In genomic region chr6:3252861-3253596, GRCh38 we compare ENCODE assay signal across 21 cellular contexts. TPM values are rescaled to one million over a fixed set of nuclear protein-coding genes. Genes with fewer than 3 reads are reported as not detected.
"Had no signal": no experiment of that assay in that cellular context is flagged by ENCODE, and none has a peak within 500 bp of the region (broad histone marks: within the 10 kb centered on the region; RNA-seq: fewer than 3 reads in every experiment).

No MANE protein-coding gene starts in this region.

- FAIRE-seq: islet of Langerhans, small intestine, TTC549 had no signal

- H3K9me3 ChIP-seq: ascending aorta, right atrium auricular region, transverse colon had no signal

- H3K4me3 ChIP-seq: ascending aorta, dorsolateral prefrontal cortex, right atrium auricular region, transverse colon had no signal

- H3K36me3 ChIP-seq: ascending aorta, right atrium auricular region, transverse colon had no signal

- DNase-seq: activated CD4-positive, alpha-beta T cell treated with anti-CD3 and anti-CD28 coated beads for 48 hours; activated naive CD4-positive, alpha-beta T cell treated with Interleukin-2 at 50 U/mL for 16 hours; activated naive CD8-positive, alpha-beta T cell treated with anti-CD3 and anti-CD28 coated beads, Interleukin-2, amount 50 U/mL, for 24 hours; dorsolateral prefrontal cortex; endodermal cell; mesendoderm; nucleus accumbens; small intestine; stimulated activated CD4-positive, alpha-beta T cell treated with anti-CD3 and anti-CD28 coated beads, Interleukin-4, amount 100 ng/mL, for 4 hours; stimulated activated CD8-positive, alpha-beta memory T cell treated with anti-CD3 and anti-CD28 coated beads, Interleukin-4, amount 100 ng/mL, for 48 hours; stimulated activated naive CD4-positive, alpha-beta T cell treated with Interleukin-2 at 50 U/mL for 16 hours; substantia nigra; T-helper 17 cell; transverse colon had no signal

- H3K27ac ChIP-seq: ascending aorta, right atrium auricular region, transverse colon had no signal

- H3K4me1 ChIP-seq: ascending aorta had no signal

- H3K27me3 ChIP-seq: ascending aorta, dorsolateral prefrontal cortex, right atrium auricular region, transverse colon had no signal

- ATAC-seq: activated naive CD8-positive, alpha-beta T cell treated with anti-CD3 and anti-CD28 coated beads, Interleukin-2, amount 50 U/mL, for 24 hours; natural killer cell treated with Interleukin-12 subunit alpha and Interleukin-12 subunit beta and Interleukin-15 and Interleukin-18, amount 100 ng/mL, for 72 hours; T-helper 17 cell; WTC11 had no signal

RNA-seq across cellular contexts. Expression of gene TUBB2B, which starts 25.6 kb away (rescaled TPM):
- total RNA-seq: activated CD8-positive, alpha-beta memory T cell treated with anti-CD3 and anti-CD28 coated beads for 36 hours; ascending aorta; natural killer cell treated with Interleukin-12 subunit alpha and Interleukin-12 subunit beta and Interleukin-15 and Interleukin-18, amount 100 ng/mL, for 72 hours had no signal
